ENCODE assay signal across 22 cellular contexts in genomic region chr2:182558564-182558963, GRCh38.
"Had no signal": no experiment of that assay in that cellular context is flagged by ENCODE, and none has a peak within 500 bp of the region (broad histone marks: within the 10 kb centered on the region; RNA-seq: fewer than 3 reads in every experiment).

No MANE protein-coding gene starts in this region.

- H3K27ac Mint-ChIP-seq: natural killer cell treated with Interleukin-12 subunit alpha and Interleukin-12 subunit beta and Interleukin-15 and Interleukin-18, amount 100 ng/mL, for 72 hours had no signal

- H3K27me3 ChIP-seq: colonic mucosa, hepatocyte, right atrium auricular region, sigmoid colon, stomach, transverse colon had no signal

- H3K4me1 ChIP-seq: colonic mucosa, right atrium auricular region, stomach, transverse colon had no signal

- H3K27me3 Mint-ChIP-seq: natural killer cell treated with Interleukin-12 subunit alpha and Interleukin-12 subunit beta and Interleukin-15 and Interleukin-18, amount 100 ng/mL, for 72 hours had no signal

- H3K36me3 Mint-ChIP-seq: natural killer cell treated with Interleukin-12 subunit alpha and Interleukin-12 subunit beta and Interleukin-15 and Interleukin-18, amount 100 ng/mL, for 72 hours had no signal

- H3K4me2 ChIP-seq: hepatocyte had no signal

- H3K4me3 ChIP-seq: colonic mucosa, hepatocyte, lung, right atrium auricular region, sigmoid colon, skin epidermis, stomach, thoracic aorta, transverse colon had no signal

- H3K27ac ChIP-seq: colonic mucosa, hepatocyte, right atrium auricular region, sigmoid colon, skin epidermis, stomach, thoracic aorta, transverse colon had no signal

- DNase-seq: colonic mucosa; dermis blood vessel endothelial cell; erythroblast; foreskin melanocyte; head of caudate nucleus; kidney; left cardiac atrium; left ventricle myocardium superior; mesenchymal stem cell; midbrain; posterior cingulate gyrus; sigmoid colon; stimulated activated naive CD4-positive, alpha-beta T cell; stomach; substantia nigra; transverse colon had no signal

- H3K9me3 ChIP-seq: colonic mucosa, right atrium auricular region, sigmoid colon, stomach, thoracic aorta, transverse colon had no signal

- H3K79me2 ChIP-seq: hepatocyte had no signal

- H3K4me3 Mint-ChIP-seq: natural killer cell treated with Interleukin-12 subunit alpha and Interleukin-12 subunit beta and Interleukin-15 and Interleukin-18, amount 100 ng/mL, for 72 hours had no signal

- H2AFZ ChIP-seq: hepatocyte had no signal

- H3K36me3 ChIP-seq: colonic mucosa, right atrium auricular region, sigmoid colon, stomach, thoracic aorta, transverse colon had no signal
